ENCODE assay signal across 32 cellular contexts in genomic region chr15:98907921-98908490, GRCh38.
DNase-seq lines count a peak whose midpoint lies in the region; ATAC-seq, FAIRE-seq and TF ChIP-seq lines count a peak whose summit lies in the region.
"Had no signal": no experiment of that assay in that cellular context is flagged by ENCODE, and none has a peak within 500 bp of the region (broad histone marks: within the 10 kb centered on the region; RNA-seq: fewer than 3 reads in every experiment).

No MANE protein-coding gene starts in this region.

- no peak for TF ChIP-seq POLR2A in erythroblast (IDR thresholded peaks at IDR 0.05; ENCODE audit: low read length)

- H3K27ac ChIP-seq in DND-41 (ENCODE audit: low read length) (peak overlapping the region; percentile 30; the same call in 1 of the 2 replicates), SJSA1 (peak overlapping the region; percentile 96), kidney (ENCODE audit: low read depth in 2 of 2, low read length in 2 of 2) (peak overlapping the region; percentile 23 to 34), thoracic aorta (peak overlapping the region; percentile 83 to 84)
- H3K27ac ChIP-seq: neutrophil, psoas muscle had no signal

- H3K36me3 ChIP-seq in DND-41 (ENCODE audit: insufficient read depth, low read length) (peaks cover 49% of the 10 kb centered on the region), SJSA1 (peaks cover 53% of the 10 kb centered on the region), kidney (ENCODE audit: control insufficient read depth in 1 of 2, insufficient read depth in 2 of 2, low read length in 2 of 2) (peaks cover 18 to 31% of the 10 kb centered on the region in 2 donors), thoracic aorta (peaks cover 23% of the 10 kb centered on the region)

- H3K27me3 ChIP-seq in DND-41 (ENCODE audit: insufficient read depth, low read length, poor library complexity): no peaks in the 10 kb centered on the region
- no peaks in the 10 kb centered on the region for H3K27me3 ChIP-seq in SJSA1 (replicated peaks)
- no peaks in the 10 kb centered on the region for H3K27me3 ChIP-seq in thoracic aorta (replicated peaks; ENCODE audit: insufficient read depth)
- H3K27me3 ChIP-seq: neutrophil, upper lobe of left lung had no signal

- H4K20me1 ChIP-seq in DND-41 (ENCODE audit: insufficient read depth, low read length): no peaks in the 10 kb centered on the region; the same call in 1 of the 2 replicates

- TF ChIP-seq CTCF in DND-41 (IDR thresholded peaks at IDR 0.05; ENCODE audit: borderline replicate concordance, extremely low read depth, low read length, poor library complexity, severe bottlenecking) (no peak), kidney (IDR thresholded peaks at IDR 0.05; ENCODE audit: borderline replicate concordance, extremely low read depth, insufficient read depth) (no peak), thoracic aorta (IDR thresholded peaks at IDR 0.05) (no peak)

- peaks cover 3% of the 10 kb centered on the region; the same call in 1 of the 2 replicates for H3K4me1 ChIP-seq in DND-41 (ENCODE audit: insufficient read depth, low read length)
- H3K4me1 ChIP-seq in SJSA1 (replicated peaks): peaks cover 54% of the 10 kb centered on the region
- H3K4me1 ChIP-seq in kidney (ENCODE audit: control insufficient read depth in 1 of 2, insufficient read depth in 1 of 2, low read depth in 1 of 2, low read length in 2 of 2): peaks cover 18 to 22% of the 10 kb centered on the region in 2 donors
- peaks cover 23 to 65% of the 10 kb centered on the region in 2 donors for H3K4me1 ChIP-seq in thoracic aorta (ENCODE audit: control insufficient read depth in 1 of 2, low read depth in 2 of 2)

- intact Hi-C loops in kidney (cut with DNase I): no loop called here

- FAIRE-seq in kidney (lab: Jason Lieb, UNC): no peak
- FAIRE-seq: bronchial epithelial cell, D721Med, GM12891 had no signal

- H3K9me3 ChIP-seq in DND-41 (ENCODE audit: insufficient read depth, low read length, severe bottlenecking) (no peaks in the 10 kb centered on the region), SJSA1 (replicated peaks) (no peaks in the 10 kb centered on the region), kidney (ENCODE audit: control insufficient read depth in 1 of 2, low read length in 2 of 2) (no peaks in the 10 kb centered on the region), thoracic aorta (no peaks in the 10 kb centered on the region)
- H3K9me3 ChIP-seq: neutrophil, psoas muscle, upper lobe of left lung had no signal

- H3K9ac ChIP-seq in DND-41 (ENCODE audit: low read depth, low read length) (no peak overlapping the region), kidney (ENCODE audit: low read length in 2 of 2) (no peak overlapping the region)

- no peak overlapping the region for H3K4me2 ChIP-seq in DND-41 (ENCODE audit: insufficient read depth, low read length)

- no peak for DNase-seq in DND-41
- DNase-seq in SJSA1 (ENCODE audit: low read depth in 1 of 2, low spot score in 2 of 2): no peak
- no peak for DNase-seq in kidney
- DNase-seq in thoracic aorta (ENCODE audit: low spot score): no peak
- no peak for DNase-seq in erythroblast (lab: John Stamatoyannopoulos, UW)
- no peak for DNase-seq in NCI-H128 (lab: John Stamatoyannopoulos, UW; ENCODE audit: unreplicated experiment)
- DNase-seq in cerebellum (ENCODE audit: low spot score): no peak
- DNase-seq: activated CD4-positive, alpha-beta T cell treated with anti-CD3 and anti-CD28 coated beads, Interleukin-2, amount 50 U/mL, for 48 hours; activated CD8-positive, alpha-beta memory T cell treated with anti-CD3 and anti-CD28 coated beads, Interleukin-2, amount 50 U/mL, for 4 hours; activated naive CD4-positive, alpha-beta T cell treated with anti-CD3 and anti-CD28 coated beads for 36 hours; effector memory CD4-positive, alpha-beta T cell; EL; foreskin melanocyte; Kasumi-1; mesendoderm; NCI-H1048; NCI-H1694 treated with DMSO at 0.1 percent for 48 hours; NCI-H2171 treated with DMSO at 0.1 percent for 48 hours; NCI-H510A treated with DMSO at 0.1 percent for 48 hours; NK-92 treated with Interleukin-12 subunit alpha and Interleukin-12 subunit beta, amount 100 ng/mL, for 24 hours; psoas muscle; T-cell; upper lobe of left lung had no signal

- ATAC-seq in DND-41 (ENCODE audit: insufficient read depth, low read depth): no peak
- ATAC-seq in thoracic aorta (ENCODE audit: insufficient number of reproducible peaks, low FRiP score, low read depth): no peak
- ATAC-seq: activated CD4-positive, CD25-positive, alpha-beta regulatory T cell treated with anti-CD3 and anti-CD28 coated beads, Interleukin-2, amount 50 U/mL, for 24 hours; esophagus mucosa; left lobe of liver; psoas muscle; T-cell had no signal

- no peak overlapping the region for H2AFZ ChIP-seq in DND-41 (ENCODE audit: low read depth, low read length)

- H3K4me3 ChIP-seq in DND-41 (ENCODE audit: low read depth in 1 of 2, low read length in 2 of 2) (no peak overlapping the region), SJSA1 (no peak overlapping the region), kidney (ENCODE audit: low read length in 2 of 2) (no peak overlapping the region), thoracic aorta (no peak overlapping the region)
- H3K4me3 ChIP-seq: coronary artery, psoas muscle, skin epidermis, upper lobe of left lung had no signal

- H3K79me2 ChIP-seq in DND-41 (ENCODE audit: insufficient read depth, low read length): no peaks in the 10 kb centered on the region

Comparison
In these comparisons a context has a peak if more than half of its experiments do, and no peak if none do; other contexts are left out.
1. H3K27ac ChIP-seq: peak in every context shown above with its lines; median percentile 96 in SJSA1; 84 in thoracic aorta; 30 in DND-41; 28 in kidney.